Comparison of ENCODE assay signal across 19 cellular contexts in the genomic region with DNA sequence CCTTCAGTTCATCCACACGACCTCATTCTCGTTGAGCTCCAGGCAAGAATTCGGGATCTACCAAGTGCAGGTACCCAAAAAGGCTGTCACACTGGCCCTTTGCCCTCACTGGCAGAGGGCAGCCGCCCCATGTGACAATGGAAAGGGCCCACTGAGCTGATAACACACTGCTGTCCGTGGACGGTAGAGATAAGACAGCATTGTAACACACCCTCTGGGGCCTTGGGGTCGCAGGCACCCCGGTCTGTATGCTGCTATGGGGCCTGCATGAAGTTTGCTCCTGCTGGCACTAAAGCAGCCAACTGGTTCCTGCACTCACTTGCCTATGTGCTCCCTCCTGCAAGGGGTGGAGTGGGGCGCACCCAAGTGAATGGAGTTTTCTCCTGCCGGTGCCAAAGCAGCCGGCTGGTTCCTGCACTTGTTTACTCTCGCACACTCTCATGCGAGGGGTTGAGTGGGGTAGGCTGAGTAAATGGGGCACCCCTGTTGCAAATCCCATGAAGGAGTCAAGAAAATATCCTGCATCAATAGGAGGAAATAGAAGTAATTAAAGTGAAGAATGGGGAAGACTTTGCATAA.
A peak's percentile ranks its signal among the peaks of the same experiment; 100 is the strongest.
DNase-seq lines count a peak whose midpoint lies in the region; ATAC-seq, FAIRE-seq and TF ChIP-seq lines count a peak whose summit lies in the region.
"Had no signal": no experiment of that assay in that cellular context is flagged by ENCODE, and none has a peak within 500 bp of the region (broad histone marks: within the 10 kb centered on the region; RNA-seq: fewer than 3 reads in every experiment).

No MANE protein-coding gene starts in this region.

- no peaks in the 10 kb centered on the region for H3K79me2 ChIP-seq in keratinocyte (ENCODE audit: control insufficient read depth, insufficient read depth, low read length)

- H3K4me3 ChIP-seq in keratinocyte (ENCODE audit: control insufficient read depth in 2 of 3, extremely low read depth in 1 of 3, insufficient read depth in 2 of 3, low read depth in 1 of 3, low read length in 3 of 3), result peak overlapping the region in 1 of 3 experiments; percentile 34
- H3K4me3 ChIP-seq in suprapubic skin, result no peak overlapping the region
- H3K4me3 ChIP-seq in heart right ventricle, result no peak overlapping the region

- dilution Hi-C loops in keratinocyte (cut with MboI; ENCODE audit: extremely low pct_ligation_motif_present, low sequenced_read_pairs), result no loop called here

- H3K9me1 ChIP-seq in keratinocyte (ENCODE audit: control insufficient read depth, extremely low read depth, insufficient read depth, low read length), result no peaks in the 10 kb centered on the region

- H3K9ac ChIP-seq in keratinocyte (ENCODE audit: control insufficient read depth, extremely low read depth, insufficient read depth, low read length), result peak overlapping the region; percentile 33

- 52% methylated on average over 8 of the region's 13 CpGs for WGBS in suprapubic skin
- 77% methylated on average over 13 of the region's 13 CpGs for WGBS in heart right ventricle, 2 donors

- no peak for TF ChIP-seq CTCF in VCaP (conservative IDR thresholded peaks at IDR 0.05)
- TF ChIP-seq CTCF in keratinocyte (optimal IDR thresholded peaks at IDR 0.05 in 1 of 3, IDR thresholded peaks at IDR 0.05 in 1 of 3, conservative IDR thresholded peaks at IDR 0.05 in 1 of 3; ENCODE audit: extremely low read depth in 1 of 3, insufficient read depth in 2 of 3, low read length in 3 of 3), result peak in 1 of 3 experiments; percentile 54
- no peak for TF ChIP-seq CTCF in suprapubic skin (IDR thresholded peaks at IDR 0.05)
- TF ChIP-seq CTCF in heart right ventricle (IDR thresholded peaks at IDR 0.05), result no peak

- H3K9me3 ChIP-seq in keratinocyte (ENCODE audit: control insufficient read depth, low read depth, low read length) (no peaks in the 10 kb centered on the region), suprapubic skin (no peaks in the 10 kb centered on the region), heart right ventricle (no peaks in the 10 kb centered on the region)

- H2AFZ ChIP-seq in keratinocyte (ENCODE audit: control insufficient read depth, low read length), result peak overlapping the region; percentile 70
- H2AFZ ChIP-seq: PC-9 had no signal

- no peaks in the 10 kb centered on the region for H4K20me1 ChIP-seq in keratinocyte (ENCODE audit: control insufficient read depth, extremely low read depth, insufficient read depth, low read length)

- no peak for TF ChIP-seq POLR2A in suprapubic skin (IDR thresholded peaks at IDR 0.05)

- peaks cover 48% of the 10 kb centered on the region for H3K4me1 ChIP-seq in keratinocyte (ENCODE audit: control insufficient read depth, extremely low read depth, insufficient read depth, low read length)
- peaks cover 25% of the 10 kb centered on the region for H3K4me1 ChIP-seq in suprapubic skin
- H3K4me1 ChIP-seq in heart right ventricle, result peaks cover 0 to 7% (median 0%) of the 10 kb centered on the region in 9 donors

- FAIRE-seq in keratinocyte (lab: Jason Lieb, UNC), result peak; percentile 13
- FAIRE-seq: H54 had no signal

- no peaks in the 10 kb centered on the region for H3K27me3 ChIP-seq in keratinocyte (ENCODE audit: control insufficient read depth, extremely low read depth, insufficient read depth, low read length)
- no peaks in the 10 kb centered on the region for H3K27me3 ChIP-seq in suprapubic skin
- no peaks in the 10 kb centered on the region for H3K27me3 ChIP-seq in heart right ventricle

- DNase-seq in NCI-H1092 treated with DMSO at 0.1 percent for 48 hours (lab: John Stamatoyannopoulos, UW) (peak; percentile 18), NCI-H1092 (lab: John Stamatoyannopoulos, UW) (no peak), keratinocyte (ENCODE audit: low read depth, low spot score) (no peak), suprapubic skin (ENCODE audit: low spot score in 2 of 2) (no peak), heart right ventricle (no peak)
- DNase-seq: CD8-positive, alpha-beta T cell; Karpas-422; NCI-H1417 treated with DMSO at 0.1 percent for 48 hours; NCI-H2029; NCI-H2227 treated with DMSO at 0.1 percent for 48 hours; NCI-H524 treated with DMSO at 0.1 percent for 48 hours; NK-92 treated with Interleukin-12 subunit alpha and Interleukin-12 subunit beta, amount 100 ng/mL, for 24 hours; PC-9 had no signal

- intact Hi-C loops in heart right ventricle (cut with DNase I), result no loop called here

- H3K27ac ChIP-seq in VCaP, result peak overlapping the region; percentile 55
- H3K27ac ChIP-seq in keratinocyte (ENCODE audit: control insufficient read depth, insufficient read depth, low read length), result peak overlapping the region; percentile 77
- H3K27ac ChIP-seq in suprapubic skin, result peak overlapping the region; percentile 43
- H3K27ac ChIP-seq in heart right ventricle, result no peak overlapping the region
- H3K27ac ChIP-seq: 22Rv1 had no signal

- no peak for ATAC-seq in heart right ventricle
- ATAC-seq in GM19023 (IDR thresholded peaks at IDR 0.05; ENCODE audit: unreplicated experiment), result no peak
- no peak for ATAC-seq in HG03097 (IDR thresholded peaks at IDR 0.05; ENCODE audit: low FRiP score, unreplicated experiment)
- ATAC-seq: CD8-positive, alpha-beta T cell; Right ventricle myocardium inferior had no signal

- H3K4me2 ChIP-seq in keratinocyte (ENCODE audit: control insufficient read depth, extremely low read depth, insufficient read depth, low read depth, low read length), result peak overlapping the region; percentile 72

- TF ChIP-seq EP300 in suprapubic skin (IDR thresholded peaks at IDR 0.05), result no peak

- no peaks in the 10 kb centered on the region for H3K36me3 ChIP-seq in keratinocyte (ENCODE audit: control insufficient read depth in 2 of 2, extremely low read depth in 1 of 2, insufficient read depth in 2 of 2, low read length in 2 of 2)
- no peaks in the 10 kb centered on the region for H3K36me3 ChIP-seq in suprapubic skin
- H3K36me3 ChIP-seq in heart right ventricle, result no peaks in the 10 kb centered on the region

Comparison
In these comparisons a context has a peak if more than half of its experiments do, and no peak if none do; other contexts are left out.
1. H3K27ac ChIP-seq: peak in VCaP (single experiment), keratinocyte (single experiment) and suprapubic skin (single experiment); none in heart right ventricle (0 of 10).